ENCODE assay signal across 9 cellular contexts in genomic region chr1:40344597-40344996, GRCh38. TPM values are rescaled to one million over a fixed set of nuclear protein-coding genes. Genes with fewer than 3 reads are reported as not detected.
A peak's percentile ranks its signal among the peaks of the same experiment; 100 is the strongest.
DNase-seq lines count a peak whose midpoint lies in the region; ATAC-seq and TF ChIP-seq lines count a peak whose summit lies in the region.
"Had no signal": no experiment of that assay in that cellular context is flagged by ENCODE, and none has a peak within 500 bp of the region (broad histone marks: within the 10 kb centered on the region; RNA-seq: fewer than 3 reads in every experiment).

No MANE protein-coding gene starts in this region.

- H3K27me3 Mint-ChIP-seq in activated B cell treated with CpG ODN at 0.5 μM for 24 hours, result no peaks in the 10 kb centered on the region

- CTCF ChIA-PET in activated B cell treated with CpG ODN at 0.5 μM for 24 hours (lab: Charles Lee), result interaction anchor here (0.7 to 10.3 kb wide), 12 partner anchors 8 to 201 kb away, joined by 3 to 175 read pairs (median 4); no protein-coding TSS in a partner anchor

- no peaks in the 10 kb centered on the region for H3K36me3 Mint-ChIP-seq in activated B cell treated with CpG ODN at 0.5 μM for 24 hours (ENCODE audit: low read depth)

- no peak for TF ChIP-seq POLR2A in sigmoid colon (IDR thresholded peaks at IDR 0.05)

- DNase-seq in Right ventricle myocardium inferior (ENCODE audit: missing footprints), result peak; percentile 77
- DNase-seq in cardiac septum (ENCODE audit: low spot score), result no peak
- DNase-seq in activated B cell treated with CpG ODN at 0.5 μM for 24 hours, result no peak
- peak; percentile 46 to 66 for DNase-seq in foreskin fibroblast
- peak; percentile 71 for DNase-seq in sigmoid colon
- no peak for DNase-seq in COR-L47 (lab: John Stamatoyannopoulos, UW)
- DNase-seq: DND-41 had no signal

- WGBS in sigmoid colon, 2 donors, result 11 to 22% methylated on average over 6 of the region's 6 CpGs

- H3K4me3 ChIP-seq in foreskin fibroblast (ENCODE audit: low read depth in 1 of 2, low read length in 2 of 2), result no peak overlapping the region
- peak overlapping the region in 1 of 4 donors; percentile 9 for H3K4me3 ChIP-seq in sigmoid colon

- no peaks in the 10 kb centered on the region for H3K36me3 ChIP-seq in sigmoid colon

- TF ChIP-seq CTCF in activated B cell treated with CpG ODN at 0.5 μM for 24 hours (IDR thresholded peaks at IDR 0.05), result no peak
- no peak for TF ChIP-seq CTCF in foreskin fibroblast (IDR thresholded peaks at IDR 0.05; ENCODE audit: low read depth, low read length)
- no peak for TF ChIP-seq CTCF in sigmoid colon (IDR thresholded peaks at IDR 0.05)

- peak; percentile 54 for ATAC-seq in Right ventricle myocardium inferior
- peak; percentile 85 for ATAC-seq in activated B cell treated with CpG ODN at 0.5 μM for 24 hours (ENCODE audit: low read depth)
- no peak for ATAC-seq in GM19455 (IDR thresholded peaks at IDR 0.05; ENCODE audit: unreplicated experiment)
- ATAC-seq in HG02763 (IDR thresholded peaks at IDR 0.05; ENCODE audit: unreplicated experiment), result no peak

- H3K4me1 ChIP-seq in sigmoid colon, result no peaks in the 10 kb centered on the region

- no peaks in the 10 kb centered on the region for H3K9me3 Mint-ChIP-seq in activated B cell treated with CpG ODN at 0.5 μM for 24 hours

- H3K4me3 Mint-ChIP-seq in activated B cell treated with CpG ODN at 0.5 μM for 24 hours, result peak overlapping the region; percentile 75

- H3K9me3 ChIP-seq in sigmoid colon, result no peaks in the 10 kb centered on the region

- intact Hi-C loops in Right ventricle myocardium inferior (cut with DNase I), result no loop called here
- intact Hi-C loops in cardiac septum (cut with DNase I), result no loop called here
- intact Hi-C loops in activated B cell treated with CpG ODN at 0.5 μM for 24 hours (cut with micrococcal nuclease), result loop anchor here (1.0 kb wide), 2 partner anchors 56 to 60 kb away; no protein-coding TSS in a partner anchor
- intact Hi-C loops in sigmoid colon (cut with DNase I), result loop anchor here (5.0 kb wide), 1 partner anchor 58 kb away; no protein-coding TSS in a partner anchor

- H3K27ac Mint-ChIP-seq in activated B cell treated with CpG ODN at 0.5 μM for 24 hours, result peak overlapping the region; percentile 80

- peaks cover 53% of the 10 kb centered on the region for H3K4me1 Mint-ChIP-seq in activated B cell treated with CpG ODN at 0.5 μM for 24 hours

- no peak for TF ChIP-seq EP300 in sigmoid colon (IDR thresholded peaks at IDR 0.05)

- H3K27me3 ChIP-seq in sigmoid colon, result no peaks in the 10 kb centered on the region

- H3K27ac ChIP-seq in sigmoid colon, result peak overlapping the region in 1 of 4 donors; percentile 27

- POLR2A ChIA-PET in activated B cell treated with CpG ODN at 0.5 μM for 24 hours (lab: Charles Lee), result interaction anchor here (0.6 to 6.2 kb wide), 13 partner anchors 8 to 429 kb away, joined by 3 to 76 read pairs (median 9); partner anchors contain the start of gene SMAP2

RNA-seq across cellular contexts. Expression of gene COL9A2, which starts 27.5 kb away (rescaled TPM):
- total RNA-seq in Right ventricle myocardium inferior (0.24 TPM), cardiac septum (1.3 TPM), activated B cell treated with CpG ODN at 0.5 μM for 24 hours (5.5 and 5.7 TPM in 2 replicates), sigmoid colon (1 to 10 TPM in 3 of 4 donors, under 1 TPM in 1; 0.99 to 3.6 (median 1.3) TPM)
- 10 to 100 TPM in 1 of 3 donors, 1 to 10 TPM in 2; 1.2 to 19.6 (median 2.4) TPM for polyA plus RNA-seq in sigmoid colon

RNA-seq across cellular contexts. Expression of gene SMAP2, which starts 28.9 kb away (rescaled TPM):
- total RNA-seq in Right ventricle myocardium inferior (16.3 TPM), cardiac septum (10.5 TPM), activated B cell treated with CpG ODN at 0.5 μM for 24 hours (202 and 220 TPM in 2 replicates), sigmoid colon (10 to 100 TPM; 20.5 to 28.5 (median 25.5) TPM)
- 100 to 1,000 TPM in 1 of 3 donors, 10 to 100 TPM in 2; 22.8 to 113 (median 24.3) TPM for polyA plus RNA-seq in sigmoid colon

Comparison
In these comparisons a context has a peak if more than half of its experiments do, and no peak if none do; other contexts are left out.
1. DNase-seq: peak in Right ventricle myocardium inferior (single experiment), foreskin fibroblast (2 of 2) and sigmoid colon (single experiment); none in cardiac septum (single experiment), activated B cell treated with CpG ODN at 0.5 μM for 24 hours (single experiment) and COR-L47 (single experiment).
2. ATAC-seq: peak in Right ventricle myocardium inferior (single experiment) and activated B cell treated with CpG ODN at 0.5 μM for 24 hours (single experiment); none in GM19455 (single experiment) and HG02763 (single experiment).
3. intact Hi-C loops: an anchor here in activated B cell treated with CpG ODN at 0.5 μM for 24 hours (1.0 kb wide) and sigmoid colon (5.0 kb wide); none called in Right ventricle myocardium inferior and cardiac septum.